2 cellular contexts compared by ENCODE assay signal in genomic region chr7:30923009-30923773, GRCh38.
TF ChIP-seq lines count a peak whose summit lies in the region.

No MANE protein-coding gene starts in this region.

TF ChIP-seq in SK-N-SH, 30 proteins besides CTCF, POLR2A, EP300 and RAD21 (continued from another document):
- TF ChIP-seq REST (IDR thresholded peaks at IDR 0.05; ENCODE audit: low read depth, low read length) (no peak), TCF12 (IDR thresholded peaks at IDR 0.05) (no peak)

TF ChIP-seq in SK-N-SH treated with all-trans-retinoic acid at 6 μM for 48 hours, 23 proteins besides CTCF, POLR2A, EP300 and RAD21 (continued from another document):
- TF ChIP-seq CREB5 (CRISPR knock-in tag; IDR thresholded peaks at IDR 0.05; ENCODE audit: low read depth): no peak
- no peak for TF ChIP-seq RARB (CRISPR knock-in tag; IDR thresholded peaks at IDR 0.05)
- no peak for TF ChIP-seq PPARA (CRISPR knock-in tag; IDR thresholded peaks at IDR 0.05; ENCODE audit: borderline replicate concordance)
- TF ChIP-seq ZNF8 (CRISPR knock-in tag; IDR thresholded peaks at IDR 0.05): no peak
- no peak for TF ChIP-seq ZNF70 (CRISPR knock-in tag; IDR thresholded peaks at IDR 0.05)
